Comparison of ENCODE assay signal across 21 cellular contexts in the genomic region with DNA sequence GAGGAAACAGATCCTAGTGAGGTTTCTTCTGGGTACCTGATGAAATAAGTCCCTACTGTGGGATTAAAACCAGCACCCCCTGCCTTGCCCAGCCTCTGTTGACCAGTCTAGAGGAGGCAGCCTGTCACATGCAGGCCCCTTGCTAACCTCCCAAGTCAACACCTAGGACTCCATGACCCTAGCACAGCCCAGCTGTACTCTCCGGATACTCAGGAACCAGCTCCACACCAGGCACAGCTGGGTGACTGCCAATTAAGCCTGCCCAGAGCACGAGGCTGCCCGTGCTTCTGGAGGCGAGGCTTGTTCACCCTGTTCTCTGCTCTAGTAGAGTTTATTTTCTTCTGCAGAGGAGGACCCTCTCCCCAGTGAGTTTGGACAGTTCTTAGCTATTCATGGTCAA.
A peak's percentile ranks its signal among the peaks of the same experiment; 100 is the strongest.
DNase-seq lines count a peak whose midpoint lies in the region; ATAC-seq, FAIRE-seq and TF ChIP-seq lines count a peak whose summit lies in the region.
"Had no signal": no experiment of that assay in that cellular context is flagged by ENCODE, and none has a peak within 500 bp of the region (broad histone marks: within the 10 kb centered on the region; RNA-seq: fewer than 3 reads in every experiment).

No MANE protein-coding gene starts in this region.

- H3K9me3 ChIP-seq in right lobe of liver: no peaks in the 10 kb centered on the region
- no peaks in the 10 kb centered on the region for H3K9me3 ChIP-seq in HepG2 (ENCODE audit: low read length)
- no peaks in the 10 kb centered on the region for H3K9me3 ChIP-seq in heart right ventricle
- no peaks in the 10 kb centered on the region for H3K9me3 ChIP-seq in ovary
- no peaks in the 10 kb centered on the region for H3K9me3 ChIP-seq in aorta (ENCODE audit: control insufficient read depth, low read length)
- H3K9me3 ChIP-seq: neutrophil had no signal

- POLR2A ChIA-PET in HepG2 (lab: Yijun Ruan, JAX): no interaction called here

- TF ChIP-seq RAD21 in HepG2 (CRISPR knock-in tag; IDR thresholded peaks at IDR 0.05): no peak

- H3K27ac ChIP-seq in right lobe of liver (no peak overlapping the region), HepG2 (ENCODE audit: extremely low read length, insufficient read depth, low read length) (no peak overlapping the region), heart right ventricle (no peak overlapping the region), ovary (no peak overlapping the region), aorta (ENCODE audit: low read depth in 1 of 2, low read length in 2 of 2) (no peak overlapping the region)
- H3K27ac ChIP-seq: neutrophil, RWPE1 had no signal

- no peaks in the 10 kb centered on the region for H4K20me1 ChIP-seq in HepG2 (ENCODE audit: insufficient read depth, low read length)

- H3K4me1 Mint-ChIP-seq in stimulated activated effector memory CD8-positive, alpha-beta T cell treated with anti-CD3 and anti-CD28 coated beads, Interleukin-12 subunit alpha, Interleukin-12 subunit beta, amount 100 ng/mL, for 72 hours: peaks cover 5% of the 10 kb centered on the region

- WGBS in right lobe of liver (ENCODE audit: insufficient coverage, low coverage, low lambda C conversion rate, missing lambda C conversion rate): 6% methylated on average over 3 of the region's 4 CpGs
- WGBS in HepG2 (ENCODE audit: low lambda C conversion rate): no CpG with 5 or more reads among the region's 4 CpGs
- 25 to 35% methylated on average over 4 of the region's 4 CpGs for WGBS in heart right ventricle, 2 donors
- WGBS in ovary, 3 donors: 27 to 62% (median 44%) methylated on average over 4 of the region's 4 CpGs
- WGBS in aorta, 2 donors: 5 to 23% methylated on average over 4 of the region's 4 CpGs

- H3K4me2 ChIP-seq in HepG2 (ENCODE audit: low read depth, low read length): no peak overlapping the region

- no peaks in the 10 kb centered on the region for H3K9me3 Mint-ChIP-seq in stimulated activated effector memory CD8-positive, alpha-beta T cell treated with anti-CD3 and anti-CD28 coated beads, Interleukin-12 subunit alpha, Interleukin-12 subunit beta, amount 100 ng/mL, for 72 hours
- H3K9me3 Mint-ChIP-seq: activated naive CD4-positive, alpha-beta T cell treated with anti-CD3 and anti-CD28 coated beads, Interleukin-2, amount 50 U/mL, for 72 hours; activated T-cell treated with anti-CD3 and anti-CD28 coated beads, Interleukin-2, amount 50 U/mL, for 4 hours; memory B cell had no signal

- no peaks in the 10 kb centered on the region for H3K36me3 ChIP-seq in right lobe of liver
- H3K36me3 ChIP-seq in HepG2 (replicated peaks in 1 of 2; ENCODE audit: control insufficient read depth in 1 of 2, insufficient read depth in 2 of 2, low read length in 2 of 2): peaks cover 0 to 2% of the 10 kb centered on the region in 2 experiments; a peak in 1 of 5 replicates
- no peaks in the 10 kb centered on the region for H3K36me3 ChIP-seq in heart right ventricle
- H3K36me3 ChIP-seq in ovary: no peaks in the 10 kb centered on the region
- no peaks in the 10 kb centered on the region for H3K36me3 ChIP-seq in aorta (ENCODE audit: control insufficient read depth in 1 of 2, insufficient read depth in 2 of 2, low read length in 1 of 2)
- H3K36me3 ChIP-seq: neutrophil had no signal

- peak; percentile 47 to 81 (median 59) for DNase-seq in right lobe of liver
- DNase-seq in HepG2 (ENCODE audit: low spot score): no peak
- peak; percentile 26 to 39 for DNase-seq in heart right ventricle
- peak in 4 of 5 donors; percentile 28 to 49 (median 32) for DNase-seq in ovary
- DNase-seq in aorta: peak; percentile 62 to 82
- no peak for DNase-seq in stimulated activated effector memory CD8-positive, alpha-beta T cell treated with anti-CD3 and anti-CD28 coated beads, Interleukin-12 subunit alpha, Interleukin-12 subunit beta, amount 100 ng/mL, for 72 hours (ENCODE audit: low spot score in 2 of 2)
- DNase-seq: activated CD4-positive, alpha-beta T cell treated with anti-CD3 and anti-CD28 coated beads, Interleukin-2, amount 50 U/mL, for 48 hours; activated T-cell treated with anti-CD3 and anti-CD28 coated beads, Interleukin-2, amount 50 U/mL, for 4 hours; DMS79 treated with DMSO at 0.1 percent for 48 hours; Kasumi-1; NCI-H1417 treated with DMSO at 0.1 percent for 48 hours; NCI-H226; stimulated activated CD4-positive, alpha-beta T cell treated with anti-CD3 and anti-CD28 coated beads, Interleukin-4, amount 100 ng/mL, for 24 hours had no signal

- H3K4me3 ChIP-seq in right lobe of liver (no peak overlapping the region), HepG2 (replicated peaks in 1 of 3; ENCODE audit: insufficient read depth in 1 of 3, low read depth in 2 of 3, low read length in 3 of 3) (no peak overlapping the region), heart right ventricle (no peak overlapping the region), ovary (no peak overlapping the region), aorta (ENCODE audit: low read length in 2 of 2) (no peak overlapping the region)

- in situ Hi-C loops in HepG2 (cut with HindIII; ENCODE audit: extremely low pct_ligation_motif_present, low pct_unique_long_range_greater_than_20kb): no loop called here

- H2AFZ ChIP-seq in HepG2 (ENCODE audit: low read length): no peak overlapping the region

- CTCF ChIA-PET in HepG2 (lab: Yijun Ruan, JAX; ENCODE audit: low intra/inter-chr PET ratio, low total read pairs): no interaction called here

- no peaks in the 10 kb centered on the region for H3K4me1 ChIP-seq in right lobe of liver
- H3K4me1 ChIP-seq in HepG2 (ENCODE audit: insufficient read depth, low read length): peaks cover 8% of the 10 kb centered on the region
- peaks cover 3 to 32% (median 9%) of the 10 kb centered on the region in 9 donors for H3K4me1 ChIP-seq in heart right ventricle
- H3K4me1 ChIP-seq in ovary (ENCODE audit: insufficient read depth): peaks cover 4% of the 10 kb centered on the region
- peaks cover 0 to 8% of the 10 kb centered on the region in 2 donors for H3K4me1 ChIP-seq in aorta (ENCODE audit: control insufficient read depth in 1 of 2, insufficient read depth in 2 of 2, low read length in 2 of 2)

- no peak for TF ChIP-seq CTCF in right lobe of liver (IDR thresholded peaks at IDR 0.05)
- TF ChIP-seq CTCF in HepG2 (CRISPR knock-in tag; IDR thresholded peaks at IDR 0.05): no peak
- no peak for TF ChIP-seq CTCF in heart right ventricle (IDR thresholded peaks at IDR 0.05)
- no peak for TF ChIP-seq CTCF in ovary (IDR thresholded peaks at IDR 0.05)

- TF ChIP-seq EP300 in HepG2 (IDR thresholded peaks at IDR 0.05; ENCODE audit: low read depth in 2 of 2, low read length in 2 of 2): no peak
- TF ChIP-seq EP300 in HepG2 (CRISPR knock-in tag; IDR thresholded peaks at IDR 0.05; ENCODE audit: borderline replicate concordance): no peak
- no peak for TF ChIP-seq EP300 in ovary (IDR thresholded peaks at IDR 0.05)

- BruUV-seq in HepG2 (replicated peaks; lab: Mats Ljungman, UMichigan): no TSS peak

- peak; percentile 84 to 98 (median 90) for ATAC-seq in right lobe of liver
- no peak for ATAC-seq in HepG2
- ATAC-seq in heart right ventricle: peak in 7 of 8 donors; percentile 61 to 94 (median 87)
- peak; percentile 76 for ATAC-seq in aorta (ENCODE audit: low FRiP score)
- no peak for ATAC-seq in GM18505 (IDR thresholded peaks at IDR 0.05; ENCODE audit: unreplicated experiment)
- no peak for ATAC-seq in stimulated activated effector memory CD8-positive, alpha-beta T cell treated with anti-CD3 and anti-CD28 coated beads, Interleukin-12 subunit alpha, Interleukin-12 subunit beta, amount 100 ng/mL, for 72 hours
- ATAC-seq in HG03432 (IDR thresholded peaks at IDR 0.05; ENCODE audit: unreplicated experiment): no peak
- ATAC-seq: activated naive CD4-positive, alpha-beta T cell treated with anti-CD3 and anti-CD28 coated beads, Interleukin-2, amount 50 U/mL, for 72 hours; activated T-cell treated with anti-CD3 and anti-CD28 coated beads, Interleukin-2, amount 50 U/mL, for 4 hours had no signal

- H3K36me3 Mint-ChIP-seq in stimulated activated effector memory CD8-positive, alpha-beta T cell treated with anti-CD3 and anti-CD28 coated beads, Interleukin-12 subunit alpha, Interleukin-12 subunit beta, amount 100 ng/mL, for 72 hours: no peaks in the 10 kb centered on the region
- H3K36me3 Mint-ChIP-seq: activated naive CD4-positive, alpha-beta T cell treated with anti-CD3 and anti-CD28 coated beads, Interleukin-2, amount 50 U/mL, for 72 hours had no signal

- H3K79me2 ChIP-seq in HepG2 (ENCODE audit: insufficient read depth, low read length): no peaks in the 10 kb centered on the region

- no peak overlapping the region for H3K4me3 Mint-ChIP-seq in stimulated activated effector memory CD8-positive, alpha-beta T cell treated with anti-CD3 and anti-CD28 coated beads, Interleukin-12 subunit alpha, Interleukin-12 subunit beta, amount 100 ng/mL, for 72 hours
- H3K4me3 Mint-ChIP-seq: activated T-cell treated with anti-CD3 and anti-CD28 coated beads, Interleukin-2, amount 50 U/mL, for 4 hours; memory B cell had no signal

- intact Hi-C loops in right lobe of liver (cut with DNase I): no loop called here
- intact Hi-C loops in HepG2 (cut with micrococcal nuclease; ENCODE audit: unreplicated experiment): no loop called here
- intact Hi-C loops in heart right ventricle (cut with DNase I): no loop called here
- intact Hi-C loops in ovary (cut with DNase I): no loop called here
- intact Hi-C loops in aorta (cut with DNase I): no loop called here

- H3K27me3 ChIP-seq in right lobe of liver: no peaks in the 10 kb centered on the region
- H3K27me3 ChIP-seq in HepG2 (ENCODE audit: control insufficient read depth in 1 of 2, insufficient read depth in 2 of 2, low read length in 2 of 2): no peaks in the 10 kb centered on the region
- H3K27me3 ChIP-seq in heart right ventricle: no peaks in the 10 kb centered on the region
- no peaks in the 10 kb centered on the region for H3K27me3 ChIP-seq in ovary
- H3K27me3 ChIP-seq in aorta (ENCODE audit: control insufficient read depth in 1 of 2, insufficient read depth in 2 of 2, low read length in 1 of 2): no peaks in the 10 kb centered on the region
- H3K27me3 ChIP-seq: neutrophil had no signal

- H3K27ac Mint-ChIP-seq in stimulated activated effector memory CD8-positive, alpha-beta T cell treated with anti-CD3 and anti-CD28 coated beads, Interleukin-12 subunit alpha, Interleukin-12 subunit beta, amount 100 ng/mL, for 72 hours: no peak overlapping the region
- H3K27ac Mint-ChIP-seq: activated naive CD4-positive, alpha-beta T cell treated with anti-CD3 and anti-CD28 coated beads, Interleukin-2, amount 50 U/mL, for 72 hours; memory B cell had no signal

- H3K9ac ChIP-seq in HepG2 (ENCODE audit: insufficient read depth, low read depth, low read length): no peak overlapping the region

- no peak for TF ChIP-seq POLR2A in right lobe of liver (IDR thresholded peaks at IDR 0.05)
- no peak for TF ChIP-seq POLR2A in HepG2 (IDR thresholded peaks at IDR 0.05; ENCODE audit: insufficient read depth in 1 of 2, low read depth in 2 of 2, low read length in 2 of 2)
- TF ChIP-seq POLR2A in ovary (IDR thresholded peaks at IDR 0.05): no peak
- no peak for TF ChIP-seq POLR2A in GM18505 (IDR thresholded peaks at IDR 0.05; ENCODE audit: borderline replicate concordance, extremely low read depth, insufficient read depth, insufficient read length)

- no peak for FAIRE-seq in HepG2 (lab: Jason Lieb, UNC)
- FAIRE-seq: A204.1, H54 had no signal

TF ChIP-seq in HepG2, 621 proteins besides CTCF, POLR2A, EP300 and RAD21 (continues in another document):
- TF ChIP-seq ARHGAP35 (CRISPR knock-in tag; IDR thresholded peaks at IDR 0.05; ENCODE audit: borderline replicate concordance) (no peak), NFRKB (IDR thresholded peaks at IDR 0.05) (no peak), MIER3 (CRISPR knock-in tag; IDR thresholded peaks at IDR 0.05; ENCODE audit: borderline replicate concordance) (no peak)

Comparison
In these comparisons a context has a peak if more than half of its experiments do, and no peak if none do; other contexts are left out.
1. ATAC-seq: peak in right lobe of liver (4 of 4), heart right ventricle (7 of 8) and aorta (single experiment); none in HepG2 (single experiment), GM18505 (single experiment), stimulated activated effector memory CD8-positive, alpha-beta T cell treated with anti-CD3 and anti-CD28 coated beads, Interleukin-12 subunit alpha, Interleukin-12 subunit beta, amount 100 ng/mL, for 72 hours (single experiment) and HG03432 (single experiment).
2. DNase-seq: peak in right lobe of liver (3 of 3), heart right ventricle (2 of 2), ovary (4 of 5) and aorta (2 of 2); none in HepG2 (single experiment) and stimulated activated effector memory CD8-positive, alpha-beta T cell treated with anti-CD3 and anti-CD28 coated beads, Interleukin-12 subunit alpha, Interleukin-12 subunit beta, amount 100 ng/mL, for 72 hours (0 of 2).